In the genomic region with DNA sequence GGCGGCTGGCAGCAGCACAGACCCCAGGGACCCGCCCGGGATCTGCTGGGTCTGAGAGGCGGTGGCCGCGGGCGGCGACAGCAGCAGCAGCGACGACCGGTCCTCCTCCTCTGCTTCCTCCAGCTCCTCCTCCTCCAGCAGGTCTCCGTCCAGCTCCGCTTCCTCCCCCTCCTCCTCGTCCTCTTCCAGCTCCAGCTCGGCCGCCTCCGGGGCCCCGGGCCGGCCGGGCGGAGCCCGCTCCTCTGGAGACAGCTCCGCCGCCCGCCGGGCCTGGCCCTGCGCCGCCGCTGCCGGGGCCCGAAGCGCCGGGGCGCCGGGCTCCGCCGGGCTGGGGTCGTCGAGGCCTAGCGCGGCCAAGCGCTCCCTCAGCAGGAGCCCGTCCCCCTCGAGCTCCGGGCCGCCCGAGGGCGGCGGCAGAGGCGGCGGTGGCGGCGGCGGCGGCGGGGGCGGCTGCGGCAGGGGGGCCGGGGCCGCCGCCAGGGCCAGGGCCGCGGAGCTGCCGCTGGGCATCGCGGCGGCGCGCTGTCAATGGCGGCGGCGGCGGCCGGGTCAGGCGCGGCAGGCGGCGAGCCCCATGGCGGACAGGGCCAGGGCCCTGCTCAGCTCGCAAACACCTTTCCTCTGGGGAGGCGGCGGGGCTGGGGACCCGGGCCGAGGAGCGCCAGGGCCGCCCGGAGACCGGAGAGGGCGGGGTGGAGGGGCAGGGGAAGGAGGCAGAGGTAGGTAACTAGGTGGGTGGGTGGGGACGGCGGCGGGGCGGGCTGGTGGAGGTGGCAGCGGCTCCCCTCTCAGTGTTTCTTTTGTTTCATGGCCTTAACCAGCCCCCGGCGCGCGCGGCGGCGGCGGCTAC, we compare ENCODE assay signal across 8 cellular contexts. TPM values are rescaled to one million over a fixed set of nuclear protein-coding genes. Genes with fewer than 3 reads are reported as not detected.
DNase-seq lines count a peak whose midpoint lies in the region; ATAC-seq, FAIRE-seq and TF ChIP-seq lines count a peak whose summit lies in the region.

No MANE protein-coding gene starts in this region.

- H3K9me3 Mint-ChIP-seq in T-cell: no peaks in the 10 kb centered on the region

- H3K36me3 Mint-ChIP-seq in T-cell: no peaks in the 10 kb centered on the region

- peak overlapping the region; percentile 71 to 88 for H3K4me3 ChIP-seq in kidney (ENCODE audit: low read length in 2 of 2)

- peak overlapping the region; percentile 74 to 78 for H3K27ac Mint-ChIP-seq in T-cell

- intact Hi-C loops in kidney (cut with DNase I): no loop called here

- peaks cover 13 to 20% of the 10 kb centered on the region in 2 donors for H3K4me1 ChIP-seq in kidney (ENCODE audit: control insufficient read depth in 1 of 2, insufficient read depth in 1 of 2, low read depth in 1 of 2, low read length in 2 of 2)

- peaks cover 37 to 43% (median 40%) of the 10 kb centered on the region in 3 donors for H3K4me1 Mint-ChIP-seq in T-cell

- peak overlapping the region; percentile 91 to 93 for H3K27ac ChIP-seq in kidney (ENCODE audit: low read depth in 2 of 2, low read length in 2 of 2)

- DNase-seq in COLO668 (lab: John Stamatoyannopoulos, UW; ENCODE audit: unreplicated experiment) (peak; percentile 69), T-cell (peak in 21 of 34 experiments; percentile 5 to 39 (median 14)), cerebellar cortex (ENCODE audit: low spot score) (peak; percentile 34), kidney (peak; percentile 90)
- DNase-seq in stimulated activated CD4-positive, alpha-beta T cell treated with anti-CD3 and anti-CD28 coated beads, Interleukin-2, amount 100 ng/mL, for 4 hours (ENCODE audit: low read depth): peak; percentile 9

- no peak for TF ChIP-seq CTCF in kidney (IDR thresholded peaks at IDR 0.05; ENCODE audit: borderline replicate concordance, extremely low read depth, insufficient read depth)

- POLR2A ChIA-PET in T-cell (lab: Charles Lee): interaction anchor here in 1 of 2 donors (0.6 to 1.3 kb wide), 6 partner anchors 9 to 41 kb away, joined by 3 to 8 read pairs (median 4); no protein-coding TSS in a partner anchor

- no peaks in the 10 kb centered on the region for H3K27me3 Mint-ChIP-seq in T-cell

- no peaks in the 10 kb centered on the region for H3K9me3 ChIP-seq in kidney (ENCODE audit: control insufficient read depth in 1 of 2, low read length in 2 of 2)

- no peaks in the 10 kb centered on the region for H3K36me3 ChIP-seq in kidney (ENCODE audit: control insufficient read depth in 1 of 2, insufficient read depth in 2 of 2, low read length in 2 of 2)

- no peak for FAIRE-seq in kidney (lab: Jason Lieb, UNC)

- CTCF ChIA-PET in T-cell (lab: Charles Lee): interaction anchor here (0.6 to 1.6 kb wide), 6 partner anchors 9 to 168 kb away, joined by 3 to 7 read pairs (median 4); no protein-coding TSS in a partner anchor

- H3K4me3 Mint-ChIP-seq in T-cell: peak overlapping the region; percentile 94 to 97 (median 96)

- peak; percentile 56 for ATAC-seq in GM19397 (IDR thresholded peaks at IDR 0.05; ENCODE audit: unreplicated experiment)
- ATAC-seq in HG03571 (IDR thresholded peaks at IDR 0.05; ENCODE audit: unreplicated experiment): peak; percentile 52
- ATAC-seq in T-cell (replicated peaks in 1 of 4): peak; percentile 0 to 75 (median 2)
- ATAC-seq in GM21786 (IDR thresholded peaks at IDR 0.05; ENCODE audit: unreplicated experiment): no peak

- peak overlapping the region; percentile 51 to 65 for H3K9ac ChIP-seq in kidney (ENCODE audit: low read length in 2 of 2)

RNA-seq across cellular contexts. Expression of a gene that starts 0.4 kb away (rescaled TPM):
- 10 to 100 TPM; 45.3 to 64.2 (median 52.0) TPM for total RNA-seq in T-cell
- 36.6 TPM for total RNA-seq in kidney
- polyA plus RNA-seq in kidney (ENCODE audit: insufficient read depth, low read depth, low replicate concordance): 9.5 TPM

Comparison
In these comparisons a context has a peak if more than half of its experiments do, and no peak if none do; other contexts are left out.
1. DNase-seq: peak in every context shown above with its lines; median percentile 90 in kidney; 69 in COLO668; 34 in cerebellar cortex; 14 in T-cell; 9 in stimulated activated CD4-positive, alpha-beta T cell treated with anti-CD3 and anti-CD28 coated beads, Interleukin-2, amount 100 ng/mL, for 4 hours.